ENCODE assay signal across 8 cellular contexts in the genomic region with DNA sequence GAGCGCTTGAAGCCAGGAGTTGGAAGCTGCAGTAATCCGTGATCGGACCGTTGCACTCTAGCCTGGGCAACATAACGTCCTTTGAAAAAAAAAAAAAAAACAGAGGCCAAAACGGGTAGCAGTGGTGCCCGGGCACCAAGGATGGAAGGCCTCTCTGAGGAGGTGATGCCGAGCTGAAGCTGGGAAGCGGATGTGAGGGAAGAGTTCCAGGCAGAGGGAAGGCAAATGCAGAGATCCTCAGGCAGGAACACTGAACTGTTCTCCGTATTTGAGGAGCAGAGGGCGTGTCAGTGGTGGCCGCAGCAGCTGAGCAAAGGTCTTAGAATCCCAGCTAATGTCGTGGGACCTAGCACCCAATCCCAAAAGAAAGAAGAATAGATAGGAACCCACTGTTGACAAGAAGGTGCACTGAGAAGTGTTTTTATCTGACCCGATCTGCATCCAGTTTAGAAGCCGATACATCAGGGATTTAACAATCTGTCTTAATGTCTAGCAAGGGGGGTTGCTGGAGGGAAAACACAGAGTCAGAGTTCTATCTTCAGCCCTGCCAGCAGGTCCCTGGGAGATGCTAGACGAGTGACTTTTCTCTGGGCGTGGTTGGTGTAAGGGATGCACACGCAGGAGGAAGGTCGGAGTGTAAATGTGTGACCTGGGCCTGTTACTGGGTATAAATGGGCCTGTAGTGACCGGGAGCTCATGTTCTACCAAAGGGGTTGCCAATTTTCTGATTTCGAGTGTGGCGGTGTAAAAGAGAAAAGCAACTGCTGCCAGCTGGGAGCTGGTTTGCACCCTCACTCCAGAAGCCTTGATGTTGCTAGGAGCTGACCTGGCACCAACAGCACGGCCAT.
A peak's percentile ranks its signal among the peaks of the same experiment; 100 is the strongest.
DNase-seq lines count a peak whose midpoint lies in the region; ATAC-seq and TF ChIP-seq lines count a peak whose summit lies in the region.

No MANE protein-coding gene starts in this region.

- peak overlapping the region; percentile 80 to 89 for H3K27ac ChIP-seq in tibial artery

- H3K9me3 Mint-ChIP-seq in dendritic cell treated with granulocyte-macrophage colony-stimulating factor and Interleukin-4, amounts not matched to agents 40 ng/mL and 50 ng/mL, for 4 days: no peaks in the 10 kb centered on the region
- no peaks in the 10 kb centered on the region for H3K9me3 Mint-ChIP-seq in memory B cell

- intact Hi-C loops in dendritic cell treated with granulocyte-macrophage colony-stimulating factor and Interleukin-4, amounts not matched to agents 40 ng/mL and 50 ng/mL, for 4 days (cut with micrococcal nuclease): no loop called here
- intact Hi-C loops in tibial artery (cut with DNase I; ENCODE audit: low total_unique reads): loop anchor here (10.0 kb wide), 1 partner anchor 78 kb away; no protein-coding TSS in a partner anchor

- H3K4me1 ChIP-seq in NT2/D1 (ENCODE audit: insufficient read depth, insufficient read length) (peaks cover 6% of the 10 kb centered on the region), tibial artery (peaks cover 0 to 25% (median 24%) of the 10 kb centered on the region in 4 donors)

- H3K36me3 Mint-ChIP-seq in dendritic cell treated with granulocyte-macrophage colony-stimulating factor and Interleukin-4, amounts not matched to agents 40 ng/mL and 50 ng/mL, for 4 days (ENCODE audit: low read depth): peaks cover 39% of the 10 kb centered on the region
- H3K36me3 Mint-ChIP-seq in memory B cell: peaks cover 4% of the 10 kb centered on the region

- H3K9ac ChIP-seq in NT2/D1 (ENCODE audit: insufficient read length, low read depth): peak overlapping the region; percentile 88

- H3K27me3 ChIP-seq in NT2/D1 (ENCODE audit: insufficient read depth, insufficient read length): no peaks in the 10 kb centered on the region
- no peaks in the 10 kb centered on the region for H3K27me3 ChIP-seq in tibial artery

- ATAC-seq in GM19467 (IDR thresholded peaks at IDR 0.05; ENCODE audit: unreplicated experiment) (peak; percentile 9), memory B cell (ENCODE audit: low read depth) (no peak), HG02678 (IDR thresholded peaks at IDR 0.05; ENCODE audit: unreplicated experiment) (no peak)

- H3K4me1 Mint-ChIP-seq in dendritic cell treated with granulocyte-macrophage colony-stimulating factor and Interleukin-4, amounts not matched to agents 40 ng/mL and 50 ng/mL, for 4 days (ENCODE audit: low read depth): peaks cover 34% of the 10 kb centered on the region
- peaks cover 22% of the 10 kb centered on the region for H3K4me1 Mint-ChIP-seq in memory B cell

- H3K4me3 ChIP-seq in NT2/D1 (ENCODE audit: insufficient read length, low read depth) (peak overlapping the region; percentile 89), tibial artery (peak overlapping the region; percentile 96 to 97)

- H3K27ac Mint-ChIP-seq in dendritic cell treated with granulocyte-macrophage colony-stimulating factor and Interleukin-4, amounts not matched to agents 40 ng/mL and 50 ng/mL, for 4 days: peak overlapping the region; percentile 93
- peak overlapping the region; percentile 95 for H3K27ac Mint-ChIP-seq in memory B cell

- no peaks in the 10 kb centered on the region for H3K27me3 Mint-ChIP-seq in dendritic cell treated with granulocyte-macrophage colony-stimulating factor and Interleukin-4, amounts not matched to agents 40 ng/mL and 50 ng/mL, for 4 days
- no peaks in the 10 kb centered on the region for H3K27me3 Mint-ChIP-seq in memory B cell

- H3K36me3 ChIP-seq in NT2/D1 (ENCODE audit: insufficient read depth, insufficient read length, low read length) (peaks cover 13% of the 10 kb centered on the region), tibial artery (peaks cover 0 to 10% (median 0%) of the 10 kb centered on the region in 3 donors)

- DNase-seq in AG08395 (ENCODE audit: low spot score) (peak; percentile 50), NT2/D1 (ENCODE audit: low read depth, low spot score) (no peak), memory B cell (ENCODE audit: low spot score in 2 of 2) (no peak), tibial artery (no peak), NAMALWA (ENCODE audit: low spot score) (no peak)

- no peaks in the 10 kb centered on the region for H3K9me3 ChIP-seq in NT2/D1 (ENCODE audit: insufficient read depth, low read length)
- H3K9me3 ChIP-seq in tibial artery: no peaks in the 10 kb centered on the region

- peak overlapping the region; percentile 92 for H3K4me3 Mint-ChIP-seq in dendritic cell treated with granulocyte-macrophage colony-stimulating factor and Interleukin-4, amounts not matched to agents 40 ng/mL and 50 ng/mL, for 4 days
- H3K4me3 Mint-ChIP-seq in memory B cell: peak overlapping the region; percentile 95

- TF ChIP-seq CTCF in tibial artery (IDR thresholded peaks at IDR 0.05): no peak
